ENCODE assay signal across 8 cellular contexts in the genomic region with DNA sequence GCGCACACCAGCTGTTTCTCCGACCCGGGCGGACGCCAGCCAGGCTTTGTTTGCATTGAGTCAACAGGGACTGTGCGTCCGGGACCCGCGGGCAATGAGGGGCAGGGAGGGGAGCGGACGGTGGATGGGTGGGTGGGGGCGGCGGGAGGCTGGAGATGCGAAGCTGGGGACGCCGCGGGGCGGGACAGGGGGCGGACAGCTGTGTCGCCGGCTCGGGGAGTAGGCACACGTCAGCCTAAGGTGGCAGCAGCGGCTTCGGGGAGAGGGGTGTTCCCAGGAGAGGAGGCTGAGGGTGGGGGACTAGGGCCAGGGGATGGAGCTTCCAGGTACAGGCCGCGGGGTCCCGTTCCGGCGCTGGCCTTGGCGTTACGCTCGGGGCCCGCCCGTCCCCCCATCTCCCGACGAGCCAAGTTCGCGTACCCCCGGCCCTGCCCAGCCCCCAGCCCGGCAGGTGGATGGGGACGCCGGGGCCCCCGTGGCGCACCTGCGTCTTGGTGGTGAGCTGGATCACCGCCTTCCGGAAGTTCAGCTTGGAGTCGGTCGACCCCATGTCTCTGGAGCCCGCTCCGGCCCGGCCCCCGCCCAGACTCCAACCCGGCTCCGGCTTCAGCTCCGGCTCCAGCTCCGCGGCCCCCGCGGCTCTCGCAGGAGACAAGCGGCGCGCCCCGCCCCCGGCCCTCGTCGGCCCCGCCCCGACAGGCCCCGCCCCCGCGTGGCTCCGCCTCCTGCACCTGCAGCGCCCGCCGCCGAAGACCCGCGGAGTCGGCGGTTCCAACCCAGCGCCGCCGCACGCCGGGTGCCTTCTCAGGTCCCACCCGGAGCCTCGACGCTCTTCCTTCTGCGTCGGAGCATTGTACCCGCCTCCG. TPM values are rescaled to one million over a fixed set of nuclear protein-coding genes. Genes with fewer than 3 reads are reported as not detected.
A peak's percentile ranks its signal among the peaks of the same experiment; 100 is the strongest.
DNase-seq lines count a peak whose midpoint lies in the region; ATAC-seq and TF ChIP-seq lines count a peak whose summit lies in the region.

Gene HID1, minus strand, starts transcription at position 653 of the 866 bp plus-strand sequence. Its CDS starts 103 bp downstream, at position 550.

- H3K4me1 ChIP-seq in mucosa of descending colon (ENCODE audit: low read depth) = peaks cover 14% of the 10 kb centered on the region

- H3K4me3 Mint-ChIP-seq in endothelial cell (ENCODE audit: unreplicated experiment) = peak within 1 kb of the TSS; percentile 92

- peaks cover 27% of the 10 kb centered on the region for H3K4me1 Mint-ChIP-seq in endothelial cell (ENCODE audit: unreplicated experiment)

- H3K36me3 ChIP-seq in mucosa of descending colon (ENCODE audit: low read depth) = no peaks in the 10 kb centered on the region

- TF ChIP-seq CTCF in GM12875 (IDR thresholded peaks at IDR 0.05; ENCODE audit: borderline replicate concordance, insufficient read depth, low read depth, low read length) (no peak), endothelial cell (IDR thresholded peaks at IDR 0.05; ENCODE audit: unreplicated experiment) (no peak), mucosa of descending colon (IDR thresholded peaks at IDR 0.05) (no peak)

- intact Hi-C loops in mucosa of descending colon (cut with DNase I, micrococcal nuclease) = no loop called here

- peaks cover 12% of the 10 kb centered on the region for H3K27me3 Mint-ChIP-seq in endothelial cell (ENCODE audit: unreplicated experiment)

- no peaks in the 10 kb centered on the region for H3K36me3 Mint-ChIP-seq in endothelial cell (ENCODE audit: low read depth, unreplicated experiment)

- H3K9me3 Mint-ChIP-seq in endothelial cell (ENCODE audit: unreplicated experiment) = no peaks in the 10 kb centered on the region

- DNase-seq in NCI-H345 (lab: John Stamatoyannopoulos, UW) (peak; percentile 87), endothelial cell (ENCODE audit: low spot score) (peak; percentile 76), mucosa of descending colon (peak; percentile 83 to 89 (median 86)), cortex of kidney (lab: John Stamatoyannopoulos, UW) (no peak)
- peak; percentile 93 for DNase-seq in activated CD8-positive, alpha-beta memory T cell treated with anti-CD3 and anti-CD28 coated beads, Interleukin-2, amount 50 U/mL, for 48 hours
- peak; percentile 56 to 69 for DNase-seq in stimulated activated CD8-positive, alpha-beta memory T cell treated with anti-CD3 and anti-CD28 coated beads, Interleukin-15, amount 100 ng/mL, for 48 hours (ENCODE audit: low read depth in 2 of 2)

- H3K9me3 ChIP-seq in mucosa of descending colon = no peaks in the 10 kb centered on the region

- ATAC-seq in mucosa of descending colon (peak; percentile 87), HG02970 (IDR thresholded peaks at IDR 0.05; ENCODE audit: low FRiP score, unreplicated experiment) (no peak)

- H3K27ac Mint-ChIP-seq in endothelial cell (ENCODE audit: unreplicated experiment) = peak within 1 kb of the TSS; percentile 77

- H3K4me3 ChIP-seq in GM12875 (ENCODE audit: low read depth, low read length) (peak within 1 kb of the TSS; percentile 24), mucosa of descending colon (peak within 1 kb of the TSS; percentile 34)

RNA-seq across cellular contexts. Expression of gene HID1, which starts in this region (rescaled TPM):
- total RNA-seq in endothelial cell (ENCODE audit: unreplicated experiment) (157 TPM), mucosa of descending colon (10 to 100 TPM; 29.9 to 56.9 (median 47.4) TPM)
